In genomic region chr10:76621886-76622620, GRCh38 we compare ENCODE assay signal across 13 cellular contexts.
DNase-seq lines count a peak whose midpoint lies in the region; ATAC-seq and TF ChIP-seq lines count a peak whose summit lies in the region.
"Had no signal": no experiment of that assay in that cellular context is flagged by ENCODE, and none has a peak within 500 bp of the region (broad histone marks: within the 10 kb centered on the region; RNA-seq: fewer than 3 reads in every experiment).

No MANE protein-coding gene starts in this region.

- H3K9me3 ChIP-seq in osteoblast (ENCODE audit: low read depth, low read length): no peaks in the 10 kb centered on the region
- H3K9me3 ChIP-seq in esophagus muscularis mucosa: peaks cover 0 to 11% (median 0%) of the 10 kb centered on the region in 4 donors

- WGBS in esophagus muscularis mucosa: 50% methylated on average over 2 of the region's 2 CpGs

- ATAC-seq in HG03354 (IDR thresholded peaks at IDR 0.05; ENCODE audit: poor library complexity, severe bottlenecking, unreplicated experiment): no peak
- ATAC-seq: HCT116 had no signal

- H3K79me2 ChIP-seq in osteoblast (ENCODE audit: insufficient read depth, low read length): no peaks in the 10 kb centered on the region

- H3K36me3 ChIP-seq in osteoblast (ENCODE audit: insufficient read depth, low read length) (no peaks in the 10 kb centered on the region), esophagus muscularis mucosa (no peaks in the 10 kb centered on the region)

- H3K27me3 ChIP-seq in osteoblast (ENCODE audit: insufficient read depth, low read length) (no peaks in the 10 kb centered on the region), esophagus muscularis mucosa (no peaks in the 10 kb centered on the region)

- TF ChIP-seq CTCF in foreskin fibroblast (IDR thresholded peaks at IDR 0.05; ENCODE audit: low read depth, low read length) (no peak), osteoblast (IDR thresholded peaks at IDR 0.05; ENCODE audit: extremely low read depth, low read depth, low read length) (no peak), esophagus muscularis mucosa (IDR thresholded peaks at IDR 0.05) (no peak)

- H3K4me2 ChIP-seq in osteoblast (ENCODE audit: insufficient read depth, low read length): no peak overlapping the region

- DNase-seq in EH (ENCODE audit: low read depth) (peak; percentile 22), LHCN-M2 (ENCODE audit: low read depth) (peak; percentile 9), foreskin fibroblast (peak; percentile 4 to 46), osteoblast (ENCODE audit: insufficient read length, low spot score, missing footprints) (peak; percentile 62), NCI-H187 (lab: John Stamatoyannopoulos, UW) (no peak), esophagus muscularis mucosa (ENCODE audit: extremely low spot score) (no peak)
- DNase-seq: ACHN; C1 segment of cervical spinal cord; CD4-positive, alpha-beta memory T cell; DMS79 treated with DMSO at 0.1 percent for 48 hours; GF-D8 had no signal

- no peak for TF ChIP-seq POLR2A in esophagus muscularis mucosa (IDR thresholded peaks at IDR 0.05; ENCODE audit: low read depth)

- H3K27ac ChIP-seq in osteoblast (ENCODE audit: low read depth, low read length) (no peak overlapping the region), esophagus muscularis mucosa (replicated peaks in 1 of 4) (no peak overlapping the region)

- H4K20me1 ChIP-seq in osteoblast (ENCODE audit: insufficient read depth, low read length): no peaks in the 10 kb centered on the region

- H3K4me3 ChIP-seq in foreskin fibroblast (ENCODE audit: low read depth in 1 of 2, low read length in 2 of 2) (no peak overlapping the region), osteoblast (ENCODE audit: insufficient read depth, low read length) (no peak overlapping the region), esophagus muscularis mucosa (no peak overlapping the region)

- no peak for TF ChIP-seq EP300 in esophagus muscularis mucosa (IDR thresholded peaks at IDR 0.05)

- H2AFZ ChIP-seq in osteoblast (ENCODE audit: low read length): peak overlapping the region; percentile 54

- H3K4me1 ChIP-seq in osteoblast (ENCODE audit: insufficient read depth, low read length): no peaks in the 10 kb centered on the region
- H3K4me1 ChIP-seq in esophagus muscularis mucosa: peaks cover 7 to 11% (median 9%) of the 10 kb centered on the region in 4 donors

- intact Hi-C loops in esophagus muscularis mucosa (cut with DNase I): no loop called here

Comparison
In these comparisons a context has a peak if more than half of its experiments do, and no peak if none do; other contexts are left out.
1. DNase-seq: peak in EH (single experiment), LHCN-M2 (single experiment), foreskin fibroblast (2 of 2) and osteoblast (single experiment); none in NCI-H187 (0 of 2) and esophagus muscularis mucosa (single experiment).